ENCODE assay signal across 11 cellular contexts in the genomic region with DNA sequence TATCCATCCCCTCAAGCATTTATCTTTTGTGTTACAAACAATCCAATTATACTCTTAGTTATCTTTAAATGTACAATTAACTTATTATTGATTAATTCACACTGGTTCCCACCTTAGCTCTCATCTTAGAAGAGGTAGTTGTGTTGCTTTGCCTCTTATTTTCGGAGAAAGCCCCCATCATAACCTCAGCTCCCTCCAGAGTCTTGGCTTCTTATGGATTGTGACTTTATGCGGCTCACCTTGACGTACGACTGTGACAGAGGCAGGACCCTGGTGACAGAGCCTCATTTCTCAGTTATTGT.
A peak's percentile ranks its signal among the peaks of the same experiment; 100 is the strongest.
DNase-seq lines count a peak whose midpoint lies in the region; ATAC-seq lines count a peak whose summit lies in the region.
"Had no signal": no experiment of that assay in that cellular context is flagged by ENCODE, and none has a peak within 500 bp of the region (broad histone marks: within the 10 kb centered on the region; RNA-seq: fewer than 3 reads in every experiment).

No MANE protein-coding gene starts in this region.

- H3K27ac Mint-ChIP-seq in activated naive CD8-positive, alpha-beta T cell treated with anti-CD3 and anti-CD28 coated beads, Interleukin-2, amount 10 ng/mL, durations not matched to agents 7 days and 5 days = peak overlapping the region; percentile 95

- peak overlapping the region in 1 of 2 donors; percentile 44 for H3K9ac ChIP-seq in mucosa of rectum (ENCODE audit: low read depth in 1 of 2, low read length in 2 of 2)

- no peak overlapping the region for H3K4me3 ChIP-seq in ACC112 (ENCODE audit: low read depth, low read length)
- H3K4me3 ChIP-seq in mucosa of rectum (ENCODE audit: low read length in 2 of 2) = peak overlapping the region in 1 of 2 donors; percentile 46
- H3K4me3 ChIP-seq: esophagus muscularis mucosa, pancreas had no signal

- peaks cover 71% of the 10 kb centered on the region for H3K4me1 Mint-ChIP-seq in activated naive CD8-positive, alpha-beta T cell treated with anti-CD3 and anti-CD28 coated beads, Interleukin-2, amount 10 ng/mL, durations not matched to agents 7 days and 5 days

- H3K9me3 Mint-ChIP-seq in activated naive CD8-positive, alpha-beta T cell treated with anti-CD3 and anti-CD28 coated beads, Interleukin-2, amount 10 ng/mL, durations not matched to agents 7 days and 5 days = no peaks in the 10 kb centered on the region

- H3K27ac ChIP-seq in ACC112 (ENCODE audit: low read depth, low read length) (peak overlapping the region; percentile 3; the same call in 1 of the 2 replicates), mucosa of rectum (ENCODE audit: low read depth in 2 of 2, low read length in 2 of 2) (peak overlapping the region; percentile 74 to 79)

- no peaks in the 10 kb centered on the region for H3K9me3 ChIP-seq in mucosa of rectum (ENCODE audit: control insufficient read depth in 2 of 2, low read length in 2 of 2)
- H3K9me3 ChIP-seq: esophagus muscularis mucosa, pancreas had no signal

- H3K79me2 ChIP-seq in ACC112 (ENCODE audit: control insufficient read depth, insufficient read depth, low read length, unreplicated experiment) = peaks cover 82% of the 10 kb centered on the region

- H3K36me3 ChIP-seq in ACC112 (ENCODE audit: insufficient read depth, low read length) (peaks cover 14% of the 10 kb centered on the region; the same call in 1 of the 2 replicates), mucosa of rectum (ENCODE audit: control insufficient read depth in 2 of 2, insufficient read depth in 2 of 2, low read length in 2 of 2) (peaks cover 4 to 9% of the 10 kb centered on the region in 2 donors)
- H3K36me3 ChIP-seq: pancreas had no signal

- H3K4me1 ChIP-seq in ACC112 (ENCODE audit: control insufficient read depth, insufficient read depth, low read length, unreplicated experiment) (peaks cover 57% of the 10 kb centered on the region), mucosa of rectum (ENCODE audit: control insufficient read depth in 2 of 2, insufficient read depth in 2 of 2, low read length in 2 of 2) (peaks cover 23 to 43% of the 10 kb centered on the region in 2 donors)

- no peak overlapping the region for H2AFZ ChIP-seq in ACC112 (ENCODE audit: low read length, unreplicated experiment)

- H3K36me3 Mint-ChIP-seq in activated naive CD8-positive, alpha-beta T cell treated with anti-CD3 and anti-CD28 coated beads, Interleukin-2, amount 10 ng/mL, durations not matched to agents 7 days and 5 days = peaks cover 14% of the 10 kb centered on the region

- peak; percentile 1 for ATAC-seq in GM18907 (IDR thresholded peaks at IDR 0.05; ENCODE audit: unreplicated experiment)
- ATAC-seq in activated naive CD8-positive, alpha-beta T cell treated with anti-CD3 and anti-CD28 coated beads, Interleukin-2, amount 10 ng/mL, durations not matched to agents 7 days and 5 days (ENCODE audit: low read depth) = no peak
- no peak for ATAC-seq in HG02759 (IDR thresholded peaks at IDR 0.05; ENCODE audit: unreplicated experiment)
- no peak for ATAC-seq in HG02970 (IDR thresholded peaks at IDR 0.05; ENCODE audit: low FRiP score, unreplicated experiment)
- no peak for ATAC-seq in HG02981 (IDR thresholded peaks at IDR 0.05; ENCODE audit: unreplicated experiment)

- H3K4me3 Mint-ChIP-seq in activated naive CD8-positive, alpha-beta T cell treated with anti-CD3 and anti-CD28 coated beads, Interleukin-2, amount 10 ng/mL, durations not matched to agents 7 days and 5 days = peak overlapping the region; percentile 76

- H3K27me3 ChIP-seq in ACC112 (ENCODE audit: insufficient read depth, low read length) = no peaks in the 10 kb centered on the region
- no peaks in the 10 kb centered on the region for H3K27me3 ChIP-seq in mucosa of rectum (ENCODE audit: control insufficient read depth in 2 of 2, insufficient read depth in 2 of 2, low read length in 2 of 2)
- H3K27me3 ChIP-seq: esophagus muscularis mucosa, pancreas had no signal

- no peak for DNase-seq in activated naive CD8-positive, alpha-beta T cell treated with anti-CD3 and anti-CD28 coated beads, Interleukin-2, amount 10 ng/mL, durations not matched to agents 7 days and 5 days
- DNase-seq in NCI-H2107 (lab: John Stamatoyannopoulos, UW) = no peak
- DNase-seq: amygdala had no signal

- H3K27me3 Mint-ChIP-seq in activated naive CD8-positive, alpha-beta T cell treated with anti-CD3 and anti-CD28 coated beads, Interleukin-2, amount 10 ng/mL, durations not matched to agents 7 days and 5 days = no peaks in the 10 kb centered on the region

- POLR2A ChIA-PET in activated naive CD8-positive, alpha-beta T cell treated with anti-CD3 and anti-CD28 coated beads, Interleukin-2, amount 10 ng/mL, durations not matched to agents 7 days and 5 days (lab: Charles Lee) = interaction anchor here (1.0 to 1.8 kb wide), 9 partner anchors 8 to 30 kb away, joined by 3 to 9 read pairs (median 5); no protein-coding TSS in a partner anchor
